In the genomic region with DNA sequence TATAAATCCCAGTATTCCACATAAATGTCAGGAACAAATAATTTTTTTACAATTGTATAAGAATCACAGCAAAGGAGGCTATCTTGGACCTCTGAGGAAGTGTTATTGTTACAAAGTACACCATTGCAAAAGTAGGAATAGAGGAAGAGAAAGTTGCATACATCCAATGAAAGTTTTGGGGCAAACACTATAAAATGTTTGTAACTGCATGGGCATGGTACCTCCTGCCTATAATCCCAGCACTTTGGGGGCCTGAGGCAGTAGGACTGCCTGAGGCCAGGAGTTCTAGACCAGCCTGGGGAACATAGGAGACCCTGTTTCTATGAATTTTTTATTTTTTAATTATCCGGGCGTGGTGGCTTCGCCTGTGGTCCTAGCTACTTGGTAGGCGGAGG, we compare ENCODE assay signal across 2 cellular contexts.
A peak's percentile ranks its signal among the peaks of the same experiment; 100 is the strongest.
TF ChIP-seq lines count a peak whose summit lies in the region.

No MANE protein-coding gene starts in this region.

TF ChIP-seq in IMR-90, 13 proteins besides CTCF, POLR2A, EP300 and RAD21:
- TF ChIP-seq RFX5 (IDR thresholded peaks at IDR 0.05; ENCODE audit: low read depth, low read length) (no peak), NFE2L2 (IDR thresholded peaks at IDR 0.05; ENCODE audit: low read depth, low read length) (no peak), MAZ (IDR thresholded peaks at IDR 0.05; ENCODE audit: borderline replicate concordance, low read depth, low read length) (no peak), MAFK (IDR thresholded peaks at IDR 0.05; ENCODE audit: low read depth, low read length) (no peak), SMC3 (IDR thresholded peaks at IDR 0.05; ENCODE audit: low read depth, low read length) (no peak), CEBPB (IDR thresholded peaks at IDR 0.05; ENCODE audit: low read depth, low read length) (no peak), RCOR1 (IDR thresholded peaks at IDR 0.05; ENCODE audit: insufficient replicate concordance, low read length) (no peak)

TF ChIP-seq in GM12878, 131 proteins besides CTCF, POLR2A, EP300 and RAD21:
- TF ChIP-seq SPI1 (IDR thresholded peaks at IDR 0.05; ENCODE audit: borderline replicate concordance, insufficient read depth, low read depth, low read length): peak; percentile 37; the same call in 1 of the 2 replicates
- TF ChIP-seq BCL11A (IDR thresholded peaks at IDR 0.05; ENCODE audit: low read depth, low read length): no peak
